ENCODE assay signal across 18 cellular contexts in the genomic region with DNA sequence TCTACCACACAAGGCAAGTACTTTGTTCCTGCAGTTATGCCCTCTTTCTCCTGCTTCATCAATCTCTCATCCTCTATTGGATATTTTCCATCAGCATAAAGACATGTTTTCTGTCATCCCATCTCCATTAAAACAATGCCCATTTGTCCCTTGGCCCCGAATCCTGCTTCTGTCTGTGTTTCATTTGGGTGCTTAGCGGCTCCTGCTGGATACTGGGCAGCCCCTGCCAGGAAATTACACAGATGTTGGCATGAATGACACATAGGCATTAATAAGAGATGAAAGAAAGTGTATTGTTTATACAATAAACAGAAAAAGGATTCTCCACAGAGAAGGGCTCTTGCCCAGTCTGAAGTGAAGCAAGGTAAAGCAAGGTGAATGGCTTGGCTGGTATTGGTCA.
"Had no signal": no experiment of that assay in that cellular context is flagged by ENCODE, and none has a peak within 500 bp of the region (broad histone marks: within the 10 kb centered on the region; RNA-seq: fewer than 3 reads in every experiment).

No MANE protein-coding gene starts in this region.

- DNase-seq: activated CD4-positive, alpha-beta T cell treated with anti-CD3 and anti-CD28 coated beads for 1 hour; activated CD4-positive, alpha-beta T cell treated with anti-CD3 and anti-CD28 coated beads, Interleukin-2, amount 50 U/mL, for 1 hour; activated naive CD4-positive, alpha-beta T cell treated with Interleukin-2 at 50 U/mL for 16 hours; activated naive CD8-positive, alpha-beta T cell treated with anti-CD3 and anti-CD28 coated beads for 36 hours; activated T-cell treated with anti-CD3 and anti-CD28 coated beads, Interleukin-2, amount 50 U/mL, for 1 hour; cerebellar nuclear complex; left lung; pancreas; right lobe of liver; small intestine; stimulated activated CD4-positive, alpha-beta T cell treated with anti-CD3 and anti-CD28 coated beads, Interleukin-2, amount 100 ng/mL, for 24 hours; stimulated activated naive CD8-positive, alpha-beta T cell treated with anti-CD3 and anti-CD28 coated beads, Interleukin-15, amount 100 ng/mL, for 72 hours; T-helper 9 cell; transverse colon; uterus had no signal

- ATAC-seq: activated T-helper 17 cell treated with anti-CD3 and anti-CD28 coated beads, Interleukin-2, amount 50 U/mL, for 72 hours; left lung; natural killer cell treated with Interleukin-12 subunit alpha and Interleukin-12 subunit beta and Interleukin-15 and Interleukin-18, amount 100 ng/mL, for 72 hours; pancreas; right lobe of liver; stimulated activated effector memory CD8-positive, alpha-beta T cell treated with anti-CD3 and anti-CD28 coated beads, Interleukin-12 subunit alpha, Interleukin-12 subunit beta, amount 100 ng/mL, for 72 hours; stimulated activated naive CD8-positive, alpha-beta T cell treated with anti-CD3 and anti-CD28 coated beads, Interleukin-15, amount 100 ng/mL, for 72 hours had no signal
